Comparison of ENCODE assay signal across 16 cellular contexts in the genomic region with DNA sequence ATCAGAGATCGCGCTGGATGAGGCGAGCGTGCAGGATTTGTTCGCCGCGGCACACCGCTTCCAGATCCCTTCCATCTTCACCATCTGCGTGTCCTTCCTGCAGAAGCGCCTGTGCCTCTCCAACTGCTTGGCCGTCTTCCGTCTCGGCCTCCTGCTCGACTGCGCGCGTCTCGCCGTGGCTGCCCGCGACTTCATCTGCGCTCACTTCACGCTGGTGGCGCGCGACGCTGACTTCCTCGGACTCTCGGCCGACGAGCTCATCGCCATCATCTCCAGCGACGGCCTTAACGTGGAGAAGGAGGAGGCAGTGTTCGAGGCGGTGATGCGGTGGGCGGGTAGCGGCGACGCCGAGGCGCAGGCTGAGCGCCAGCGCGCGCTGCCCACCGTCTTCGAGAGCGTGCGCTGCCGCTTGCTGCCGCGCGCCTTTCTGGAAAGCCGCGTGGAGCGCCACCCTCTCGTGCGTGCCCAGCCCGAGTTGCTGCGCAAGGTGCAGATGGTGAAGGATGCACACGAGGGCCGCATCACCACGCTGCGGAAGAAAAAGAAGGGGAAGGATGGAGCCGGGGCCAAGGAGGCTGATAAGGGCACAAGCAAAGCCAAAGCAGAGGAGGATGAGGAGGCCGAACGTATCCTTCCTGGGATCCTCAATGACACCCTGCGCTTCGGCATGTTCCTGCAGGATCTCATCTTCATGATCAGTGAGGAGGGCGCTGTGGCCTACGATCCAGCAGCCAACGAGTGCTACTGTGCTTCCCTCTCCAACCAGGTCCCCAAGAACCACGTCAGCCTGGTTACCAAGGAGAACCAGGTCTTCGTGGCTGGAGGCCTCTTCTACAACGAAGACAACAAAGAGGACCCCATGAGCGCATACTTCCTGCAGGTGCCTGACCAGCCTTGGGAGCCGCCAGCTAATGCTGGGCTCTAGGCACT. TPM values are rescaled to one million over a fixed set of nuclear protein-coding genes. Genes with fewer than 3 reads are reported as not detected.
A peak's percentile ranks its signal among the peaks of the same experiment; 100 is the strongest.
DNase-seq lines count a peak whose midpoint lies in the region; ATAC-seq and TF ChIP-seq lines count a peak whose summit lies in the region.
"Had no signal": no experiment of that assay in that cellular context is flagged by ENCODE, and none has a peak within 500 bp of the region (broad histone marks: within the 10 kb centered on the region; RNA-seq: fewer than 3 reads in every experiment).

No MANE protein-coding gene starts in this region.

- intact Hi-C loops in naive thymus-derived CD4-positive, alpha-beta T cell (cut with micrococcal nuclease): no loop called here
- intact Hi-C loops in tibial artery (cut with DNase I; ENCODE audit: low total_unique reads): no loop called here

- peaks cover 9% of the 10 kb centered on the region for H3K27me3 Mint-ChIP-seq in activated naive CD8-positive, alpha-beta T cell
- H3K27me3 Mint-ChIP-seq in activated naive CD8-positive, alpha-beta T cell treated with anti-CD3 and anti-CD28 coated beads, Interleukin-2, amount 50 U/mL, for 24 hours: peaks cover 23% of the 10 kb centered on the region
- H3K27me3 Mint-ChIP-seq in naive thymus-derived CD4-positive, alpha-beta T cell: peaks cover 9 to 24% (median 15%) of the 10 kb centered on the region in 5 donors

- H3K27me3 ChIP-seq in adipocyte (replicated peaks; ENCODE audit: control insufficient read depth, insufficient read depth, low read length): peaks cover 26% of the 10 kb centered on the region
- H3K27me3 ChIP-seq in naive thymus-derived CD4-positive, alpha-beta T cell (ENCODE audit: control insufficient read depth in 2 of 2, insufficient read depth in 2 of 2, low read length in 2 of 2): no peaks in the 10 kb centered on the region
- H3K27me3 ChIP-seq in tibial artery: peaks cover 0 to 3% of the 10 kb centered on the region in 2 donors

- no peaks in the 10 kb centered on the region for H3K9me3 ChIP-seq in adipocyte (ENCODE audit: control insufficient read depth, low read length)
- H3K9me3 ChIP-seq in naive thymus-derived CD4-positive, alpha-beta T cell (ENCODE audit: control insufficient read depth in 2 of 3, low read length in 3 of 3): no peaks in the 10 kb centered on the region
- no peaks in the 10 kb centered on the region for H3K9me3 ChIP-seq in tibial artery
- H3K9me3 ChIP-seq: upper lobe of left lung had no signal

- H3K9me3 Mint-ChIP-seq in activated naive CD8-positive, alpha-beta T cell (ENCODE audit: low read depth): no peaks in the 10 kb centered on the region
- H3K9me3 Mint-ChIP-seq in activated naive CD8-positive, alpha-beta T cell treated with anti-CD3 and anti-CD28 coated beads, Interleukin-2, amount 50 U/mL, for 24 hours: no peaks in the 10 kb centered on the region
- H3K9me3 Mint-ChIP-seq in naive thymus-derived CD4-positive, alpha-beta T cell: peaks cover 0 to 4% (median 0%) of the 10 kb centered on the region in 11 donors
- H3K9me3 Mint-ChIP-seq: activated naive CD4-positive, alpha-beta T cell treated with anti-CD3 and anti-CD28 coated beads, Interleukin-2, amount 10 ng/mL, durations not matched to agents 7 days and 5 days; immature natural killer cell had no signal

- H3K4me1 ChIP-seq in adipocyte (ENCODE audit: control insufficient read depth, insufficient read depth, low read length) (peaks cover 17% of the 10 kb centered on the region), tibial artery (peaks cover 0 to 34% (median 31%) of the 10 kb centered on the region in 4 donors)
- H3K4me1 ChIP-seq in naive thymus-derived CD4-positive, alpha-beta T cell (ENCODE audit: control insufficient read depth in 2 of 2, insufficient read depth in 2 of 2, low read length in 2 of 2): no peaks in the 10 kb centered on the region

- no peak overlapping the region for H3K27ac Mint-ChIP-seq in activated naive CD8-positive, alpha-beta T cell
- H3K27ac Mint-ChIP-seq in activated naive CD8-positive, alpha-beta T cell treated with anti-CD3 and anti-CD28 coated beads, Interleukin-2, amount 50 U/mL, for 24 hours: no peak overlapping the region
- H3K27ac Mint-ChIP-seq in naive thymus-derived CD4-positive, alpha-beta T cell: no peak overlapping the region
- H3K27ac Mint-ChIP-seq: activated naive CD4-positive, alpha-beta T cell treated with anti-CD3 and anti-CD28 coated beads, Interleukin-2, amount 10 ng/mL, durations not matched to agents 7 days and 5 days; immature natural killer cell; T-helper 17 cell had no signal

- no peaks in the 10 kb centered on the region for H3K36me3 ChIP-seq in adipocyte (ENCODE audit: control insufficient read depth, insufficient read depth, low read length, severe bottlenecking)
- H3K36me3 ChIP-seq in naive thymus-derived CD4-positive, alpha-beta T cell (ENCODE audit: control insufficient read depth in 2 of 3, insufficient read depth in 3 of 3, low read length in 3 of 3): no peaks in the 10 kb centered on the region
- H3K36me3 ChIP-seq in tibial artery: no peaks in the 10 kb centered on the region
- H3K36me3 ChIP-seq: upper lobe of left lung had no signal

- no peak for TF ChIP-seq CTCF in tibial artery (IDR thresholded peaks at IDR 0.05)

- no peak overlapping the region for H3K9ac ChIP-seq in adipocyte (ENCODE audit: low read length)

- H3K4me3 ChIP-seq in adipocyte (ENCODE audit: low read length) (peak overlapping the region; percentile 57), tibial artery (peak overlapping the region; percentile 32 to 45)
- H3K4me3 ChIP-seq in naive thymus-derived CD4-positive, alpha-beta T cell (ENCODE audit: low read length): no peak overlapping the region

- peaks cover 2% of the 10 kb centered on the region for H3K4me1 Mint-ChIP-seq in activated naive CD8-positive, alpha-beta T cell (ENCODE audit: low read depth)
- H3K4me1 Mint-ChIP-seq in activated naive CD8-positive, alpha-beta T cell treated with anti-CD3 and anti-CD28 coated beads, Interleukin-2, amount 50 U/mL, for 24 hours: no peaks in the 10 kb centered on the region
- peaks cover 0 to 6% (median 3%) of the 10 kb centered on the region in 7 donors for H3K4me1 Mint-ChIP-seq in naive thymus-derived CD4-positive, alpha-beta T cell
- H3K4me1 Mint-ChIP-seq: activated naive CD4-positive, alpha-beta T cell treated with anti-CD3 and anti-CD28 coated beads, Interleukin-2, amount 10 ng/mL, durations not matched to agents 7 days and 5 days; immature natural killer cell had no signal

- POLR2A ChIA-PET in naive thymus-derived CD4-positive, alpha-beta T cell (lab: Charles Lee): no interaction called here

- H3K27ac ChIP-seq in naive thymus-derived CD4-positive, alpha-beta T cell (ENCODE audit: low read depth, low read length): no peak overlapping the region
- H3K27ac ChIP-seq in tibial artery: peak overlapping the region in 1 of 2 donors; percentile 38
- H3K27ac ChIP-seq: upper lobe of left lung had no signal

- CTCF ChIA-PET in naive thymus-derived CD4-positive, alpha-beta T cell (lab: Charles Lee): no interaction called here

- peak overlapping the region; percentile 56 for H3K4me3 Mint-ChIP-seq in activated naive CD8-positive, alpha-beta T cell
- H3K4me3 Mint-ChIP-seq in activated naive CD8-positive, alpha-beta T cell treated with anti-CD3 and anti-CD28 coated beads, Interleukin-2, amount 50 U/mL, for 24 hours: no peak overlapping the region
- peak overlapping the region in 6 of 10 donors; percentile 28 to 55 (median 43) for H3K4me3 Mint-ChIP-seq in naive thymus-derived CD4-positive, alpha-beta T cell
- H3K4me3 Mint-ChIP-seq: activated naive CD4-positive, alpha-beta T cell treated with anti-CD3 and anti-CD28 coated beads, Interleukin-2, amount 10 ng/mL, durations not matched to agents 7 days and 5 days; immature natural killer cell had no signal

- no peak for DNase-seq in activated naive CD8-positive, alpha-beta T cell treated with anti-CD3 and anti-CD28 coated beads, Interleukin-2, amount 50 U/mL, for 24 hours
- no peak for DNase-seq in adipocyte (ENCODE audit: low read depth)
- DNase-seq in naive thymus-derived CD4-positive, alpha-beta T cell: no peak
- peak in 1 of 2 donors; percentile 65 for DNase-seq in tibial artery
- no peak for DNase-seq in mucosa of gallbladder (ENCODE audit: low spot score)
- DNase-seq in SKM-1 (lab: John Stamatoyannopoulos, UW; ENCODE audit: unreplicated experiment): no peak
- DNase-seq: activated CD4-positive, alpha-beta T cell treated with anti-CD3 and anti-CD28 coated beads for 48 hours; activated naive CD4-positive, alpha-beta T cell treated with anti-CD3 and anti-CD28 coated beads, Interleukin-2, amount 10 ng/mL, durations not matched to agents 7 days and 5 days; DMS 273 treated with DMSO at 0.1 percent for 48 hours; immature natural killer cell; NCI-H1092 treated with DMSO at 0.1 percent for 48 hours; T-helper 17 cell had no signal

- no peaks in the 10 kb centered on the region for H3K36me3 Mint-ChIP-seq in activated naive CD8-positive, alpha-beta T cell
- no peaks in the 10 kb centered on the region for H3K36me3 Mint-ChIP-seq in activated naive CD8-positive, alpha-beta T cell treated with anti-CD3 and anti-CD28 coated beads, Interleukin-2, amount 50 U/mL, for 24 hours (ENCODE audit: low read depth)
- H3K36me3 Mint-ChIP-seq in naive thymus-derived CD4-positive, alpha-beta T cell: peaks cover 0 to 6% (median 0%) of the 10 kb centered on the region in 5 donors
- H3K36me3 Mint-ChIP-seq: activated naive CD4-positive, alpha-beta T cell treated with anti-CD3 and anti-CD28 coated beads, Interleukin-2, amount 10 ng/mL, durations not matched to agents 7 days and 5 days; immature natural killer cell had no signal

- ATAC-seq in activated naive CD8-positive, alpha-beta T cell treated with anti-CD3 and anti-CD28 coated beads, Interleukin-2, amount 50 U/mL, for 24 hours: no peak
- no peak for ATAC-seq in naive thymus-derived CD4-positive, alpha-beta T cell
- ATAC-seq in HG03571 (IDR thresholded peaks at IDR 0.05; ENCODE audit: unreplicated experiment): no peak
- ATAC-seq: Panc1, T-helper 17 cell had no signal

RNA-seq across cellular contexts. Expression of a gene that starts 0.8 kb away (rescaled TPM):
- not detected for total RNA-seq in naive thymus-derived CD4-positive, alpha-beta T cell
- not detected for polyA plus RNA-seq in naive thymus-derived CD4-positive, alpha-beta T cell
- total RNA-seq in mucosa of gallbladder: not detected
- total RNA-seq: T-helper 17 cell, upper lobe of left lung had no signal
- polyA plus RNA-seq: immature natural killer cell had no signal

RNA-seq across cellular contexts. Expression of a gene that starts 16.4 kb away (rescaled TPM):
- total RNA-seq in naive thymus-derived CD4-positive, alpha-beta T cell: not detected
- polyA plus RNA-seq in naive thymus-derived CD4-positive, alpha-beta T cell: not detected
- total RNA-seq in mucosa of gallbladder: 0.35 TPM
- total RNA-seq: T-helper 17 cell had no signal
- polyA plus RNA-seq: immature natural killer cell had no signal

RNA-seq across cellular contexts. Expression of a gene that starts 32.7 kb away (rescaled TPM):
- total RNA-seq in naive thymus-derived CD4-positive, alpha-beta T cell: 1 to 10 TPM in 4 of 5 experiments, under 1 TPM in 1; 0.38 to 3.8 (median 1.6) TPM
- not detected for polyA plus RNA-seq in naive thymus-derived CD4-positive, alpha-beta T cell
- total RNA-seq in mucosa of gallbladder: 41.2 TPM
